ENCODE assay signal across 1 cellular context in genomic region chr5:62562867-62563266, GRCh38.
TF ChIP-seq lines count a peak whose summit lies in the region.

No MANE protein-coding gene starts in this region.

TF ChIP-seq in GM23338, 12 proteins besides CTCF, POLR2A, EP300 and RAD21 (continued from another document):
- TF ChIP-seq ETS1 (IDR thresholded peaks at IDR 0.05) = no peak
- no peak for TF ChIP-seq EZH2 (IDR thresholded peaks at IDR 0.05; ENCODE audit: low read depth, unreplicated experiment)
